9 cellular contexts compared by ENCODE assay signal in genomic region chrX:139691493-139691842, GRCh38. TPM values are rescaled to one million over a fixed set of nuclear protein-coding genes. Genes with fewer than 3 reads are reported as not detected.
DNase-seq lines count a peak whose midpoint lies in the region; ATAC-seq, FAIRE-seq and TF ChIP-seq lines count a peak whose summit lies in the region.
"Had no signal": no experiment of that assay in that cellular context is flagged by ENCODE, and none has a peak within 500 bp of the region (broad histone marks: within the 10 kb centered on the region; RNA-seq: fewer than 3 reads in every experiment).

No MANE protein-coding gene starts in this region.

- CTCF ChIA-PET in K562 (lab: Yijun Ruan, JAX; ENCODE audit: low intra/inter-chr PET ratio): no interaction called here

- POLR2A ChIA-PET in K562 (lab: Yijun Ruan, JAX): no interaction called here

- in situ Hi-C loops in K562 (cut with MboI): no loop called here

- H3K27ac Mint-ChIP-seq in activated CD4-positive, alpha-beta T cell treated with anti-CD3 and anti-CD28 coated beads, Interleukin-2, amount 10 ng/mL, durations not matched to agents 24 days and 14 days: no peak overlapping the region

- no peak overlapping the region for H3K4me3 ChIP-seq in K562
- H3K4me3 ChIP-seq in keratinocyte (ENCODE audit: control insufficient read depth in 2 of 3, extremely low read depth in 1 of 3, insufficient read depth in 2 of 3, low read depth in 1 of 3, low read length in 3 of 3): no peak overlapping the region
- peak overlapping the region; percentile 69 for H3K4me3 ChIP-seq in thoracic aorta
- H3K4me3 ChIP-seq: BLaER1 treated with 17β-estradiol and CSF1 and Interleukin-3, amounts not matched to agents 10 nM and 100 nM had no signal

- ATAC-seq in K562 (peak; percentile 52), thoracic aorta (ENCODE audit: insufficient number of reproducible peaks, low FRiP score, low read depth) (no peak), omental fat pad (ENCODE audit: low FRiP score) (no peak)

- FAIRE-seq in K562 (lab: Jason Lieb, UNC) (no peak), keratinocyte (lab: Jason Lieb, UNC) (no peak)

- BruUV-seq in K562 (replicated peaks; lab: Mats Ljungman, UMichigan): no TSS peak

- H3K4me1 ChIP-seq in K562 (replicated peaks in 1 of 2; ENCODE audit: control insufficient read depth in 2 of 2, insufficient read depth in 2 of 2, low read length in 2 of 2) (peaks cover 0 to 8% of the 10 kb centered on the region in 2 experiments; a peak in 2 of 5 replicates), keratinocyte (ENCODE audit: control insufficient read depth, extremely low read depth, insufficient read depth, low read length) (no peaks in the 10 kb centered on the region), thoracic aorta (ENCODE audit: control insufficient read depth in 1 of 2, low read depth in 2 of 2) (no peaks in the 10 kb centered on the region)
- H3K4me1 ChIP-seq: BLaER1 treated with 17β-estradiol and CSF1 and Interleukin-3, amounts not matched to agents 10 nM and 100 nM had no signal

- H4K20me1 ChIP-seq in K562 (replicated peaks; ENCODE audit: control insufficient read depth, insufficient read depth, low read length) (no peaks in the 10 kb centered on the region), keratinocyte (ENCODE audit: control insufficient read depth, extremely low read depth, insufficient read depth, low read length) (no peaks in the 10 kb centered on the region)
- H4K20me1 ChIP-seq: BLaER1 treated with 17β-estradiol and CSF1 and Interleukin-3, amounts not matched to agents 10 nM and 100 nM had no signal

- WGBS in K562 (ENCODE audit: insufficient coverage, low coverage, missing lambda C conversion rate): 0% methylated on average over 9 of the region's 23 CpGs

- H3K9me1 ChIP-seq in K562 (ENCODE audit: control insufficient read depth, insufficient read depth, low read length) (no peaks in the 10 kb centered on the region), keratinocyte (ENCODE audit: control insufficient read depth, extremely low read depth, insufficient read depth, low read length) (no peaks in the 10 kb centered on the region)

- H3K4me1 Mint-ChIP-seq in activated CD4-positive, alpha-beta T cell treated with anti-CD3 and anti-CD28 coated beads, Interleukin-2, amount 10 ng/mL, durations not matched to agents 24 days and 14 days: no peaks in the 10 kb centered on the region

- dilution Hi-C loops in keratinocyte (cut with MboI; ENCODE audit: extremely low pct_ligation_motif_present, low sequenced_read_pairs): no loop called here

- DNase-seq in activated CD4-positive, alpha-beta T cell treated with anti-CD3 and anti-CD28 coated beads, Interleukin-2, amount 10 ng/mL, durations not matched to agents 24 days and 14 days: no peak
- no peak for DNase-seq in activated CD4-positive, alpha-beta T cell treated with anti-CD3 and anti-CD28 coated beads for 1 hour
- DNase-seq in K562 (ENCODE audit: extremely low read depth in 1 of 4, low spot score in 3 of 4): no peak
- no peak for DNase-seq in keratinocyte (ENCODE audit: low read depth, low spot score)
- no peak for DNase-seq in thoracic aorta (ENCODE audit: low spot score)
- DNase-seq in omental fat pad (ENCODE audit: low spot score): no peak
- DNase-seq in stimulated activated CD4-positive, alpha-beta T cell treated with anti-CD3 and anti-CD28 coated beads, Interleukin-15, amount 100 ng/mL, for 24 hours: no peak
- DNase-seq in GM10266 (ENCODE audit: extremely low spot score): no peak

- H3K27me3 Mint-ChIP-seq in activated CD4-positive, alpha-beta T cell treated with anti-CD3 and anti-CD28 coated beads, Interleukin-2, amount 10 ng/mL, durations not matched to agents 24 days and 14 days: peaks cover 31% of the 10 kb centered on the region

- TF ChIP-seq EP300 in K562 (IDR thresholded peaks at IDR 0.05; ENCODE audit: low read length): no peak

- H3K27me3 ChIP-seq in K562 (ENCODE audit: control insufficient read depth in 2 of 2, insufficient read depth in 2 of 2, low read length in 2 of 2) (peaks cover 5 to 25% of the 10 kb centered on the region in 2 experiments; a peak in 4 of 5 replicates), keratinocyte (ENCODE audit: control insufficient read depth, extremely low read depth, insufficient read depth, low read length) (no peaks in the 10 kb centered on the region), thoracic aorta (replicated peaks; ENCODE audit: insufficient read depth) (no peaks in the 10 kb centered on the region)

- H3K79me2 ChIP-seq in K562 (ENCODE audit: control insufficient read depth, insufficient read depth, low read length): no peaks in the 10 kb centered on the region
- no peaks in the 10 kb centered on the region for H3K79me2 ChIP-seq in keratinocyte (ENCODE audit: control insufficient read depth, insufficient read depth, low read length)

- TF ChIP-seq CTCF in K562 (IDR thresholded peaks at IDR 0.05 in 2 of 3, conservative IDR thresholded peaks at IDR 0.05 in 1 of 3; ENCODE audit: insufficient read depth in 2 of 3, low read depth in 1 of 3, low read length in 3 of 3) (no peak), keratinocyte (optimal IDR thresholded peaks at IDR 0.05 in 1 of 3, IDR thresholded peaks at IDR 0.05 in 1 of 3, conservative IDR thresholded peaks at IDR 0.05 in 1 of 3; ENCODE audit: extremely low read depth in 1 of 3, insufficient read depth in 2 of 3, low read length in 3 of 3) (no peak), thoracic aorta (IDR thresholded peaks at IDR 0.05) (no peak), omental fat pad (IDR thresholded peaks at IDR 0.05) (no peak), GM10266 (IDR thresholded peaks at IDR 0.05; ENCODE audit: control insufficient read depth, insufficient read depth, low read depth, missing control alignments) (no peak)

- no peak for TF ChIP-seq POLR2A in K562 (conservative IDR thresholded peaks at IDR 0.05)

- no peak for TF ChIP-seq RAD21 in K562 (CRISPR knock-in tag; conservative IDR thresholded peaks at IDR 0.05 in 1 of 2, IDR thresholded peaks at IDR 0.05 in 1 of 2)

- no peak overlapping the region for H3K27ac ChIP-seq in K562 (ENCODE audit: extremely low read depth, low read depth, low read length)
- H3K27ac ChIP-seq in keratinocyte (ENCODE audit: control insufficient read depth, insufficient read depth, low read length): no peak overlapping the region
- H3K27ac ChIP-seq in thoracic aorta: no peak overlapping the region
- H3K27ac ChIP-seq: BLaER1 treated with 17β-estradiol and CSF1 and Interleukin-3, amounts not matched to agents 10 nM and 100 nM had no signal

- no peaks in the 10 kb centered on the region for H3K9me3 Mint-ChIP-seq in activated CD4-positive, alpha-beta T cell treated with anti-CD3 and anti-CD28 coated beads, Interleukin-2, amount 10 ng/mL, durations not matched to agents 24 days and 14 days

- no peaks in the 10 kb centered on the region for H3K36me3 ChIP-seq in K562 (ENCODE audit: control insufficient read depth, insufficient read depth, low read length)
- H3K36me3 ChIP-seq in keratinocyte (ENCODE audit: control insufficient read depth in 2 of 2, extremely low read depth in 1 of 2, insufficient read depth in 2 of 2, low read length in 2 of 2): no peaks in the 10 kb centered on the region
- H3K36me3 ChIP-seq in thoracic aorta: no peaks in the 10 kb centered on the region
- H3K36me3 ChIP-seq: BLaER1 treated with 17β-estradiol and CSF1 and Interleukin-3, amounts not matched to agents 10 nM and 100 nM had no signal

- no peak overlapping the region for H3K9ac ChIP-seq in K562 (ENCODE audit: insufficient read depth in 1 of 2, low read depth in 2 of 2, low read length in 2 of 2)
- H3K9ac ChIP-seq in keratinocyte (ENCODE audit: control insufficient read depth, extremely low read depth, insufficient read depth, low read length): no peak overlapping the region
- H3K9ac ChIP-seq: BLaER1 treated with 17β-estradiol and CSF1 and Interleukin-3, amounts not matched to agents 10 nM and 100 nM had no signal

- H3K4me3 Mint-ChIP-seq in activated CD4-positive, alpha-beta T cell treated with anti-CD3 and anti-CD28 coated beads, Interleukin-2, amount 10 ng/mL, durations not matched to agents 24 days and 14 days: peak overlapping the region; percentile 63

- H3K36me3 Mint-ChIP-seq in activated CD4-positive, alpha-beta T cell treated with anti-CD3 and anti-CD28 coated beads, Interleukin-2, amount 10 ng/mL, durations not matched to agents 24 days and 14 days (ENCODE audit: low read depth): no peaks in the 10 kb centered on the region

- intact Hi-C loops in activated CD4-positive, alpha-beta T cell treated with anti-CD3 and anti-CD28 coated beads, Interleukin-2, amount 10 ng/mL, durations not matched to agents 24 days and 14 days (cut with micrococcal nuclease): no loop called here
- intact Hi-C loops in K562 (cut with micrococcal nuclease): no loop called here

- H3K9me3 ChIP-seq in K562 (replicated peaks; ENCODE audit: control insufficient read depth, insufficient read depth, low read depth, low read length) (no peaks in the 10 kb centered on the region), keratinocyte (ENCODE audit: control insufficient read depth, low read depth, low read length) (no peaks in the 10 kb centered on the region), thoracic aorta (no peaks in the 10 kb centered on the region)

- H2AFZ ChIP-seq in K562 (ENCODE audit: low read depth, low read length): no peak overlapping the region
- no peak overlapping the region for H2AFZ ChIP-seq in keratinocyte (ENCODE audit: control insufficient read depth, low read length)

- peak overlapping the region; percentile 32; the same call in 1 of the 2 replicates for H3K4me2 ChIP-seq in K562 (ENCODE audit: insufficient read depth, low read length)
- peak overlapping the region; percentile 56 for H3K4me2 ChIP-seq in keratinocyte (ENCODE audit: control insufficient read depth, extremely low read depth, insufficient read depth, low read depth, low read length)
- H3K4me2 ChIP-seq: BLaER1 treated with 17β-estradiol and CSF1 and Interleukin-3, amounts not matched to agents 10 nM and 100 nM had no signal

RNA-seq across cellular contexts. Expression of gene MCF2, which starts 16.5 kb away (rescaled TPM):
- total RNA-seq in activated CD4-positive, alpha-beta T cell treated with anti-CD3 and anti-CD28 coated beads, Interleukin-2, amount 10 ng/mL, durations not matched to agents 24 days and 14 days: 0.40 and 0.43 TPM in 2 replicates
- 1.2 TPM in 1 of 2 replicates, not detected in the other for total RNA-seq in K562 (2011; cell fraction: chromatin; rRNA removed; ENCODE audit: low replicate concordance)
- 0.39 TPM in 1 of 2 replicates, not detected in the other for total RNA-seq in K562 (2011; cell fraction: nucleolus; rRNA removed)
- total RNA-seq in K562 (2011; cell fraction: nucleoplasm; rRNA removed): 0.15 and 0.76 TPM in 2 replicates
- total RNA-seq in K562 (2014; rRNA removed) (0.04 TPM in 1 of 2 replicates, not detected in the other), K562 (2014; rRNA removed; fragmentation: Illumina TruSeq; extraction: Trizol) (0.07 and 0.13 TPM in 2 replicates), K562 (2015; rRNA removed; fragmentation: Illumina TruSeq; extraction: Trizol) (0.08 and 0.11 TPM in 2 replicates), K562 (2021) (not detected in 2 replicates), thoracic aorta (1 to 10 TPM; 2.2 to 3.8 TPM), omental fat pad (under 1 TPM in 2 of 4 donors, not detected in 2; 0.28 to 0.38 TPM)
- polyA plus RNA-seq in K562 (2011; rRNA removed) (0.16 and 0.78 TPM in 2 replicates), K562 (2014; fragmentation: Illumina TruSeq; extraction: Trizol) (0.08 and 0.09 TPM in 2 replicates), K562 (2014; fragmentation: Nextera tagmentation; extraction: Ambion mirVana) (under 1 TPM in 1 of 2 experiments, not detected in 1; 0.03 TPM), K562 (2014; rRNA removed) (0.03 and 0.04 TPM in 2 replicates), keratinocyte (0.26 to 0.75 TPM (median 0.59 TPM) in 3 replicates)
- 0.03 and 0.13 TPM in 2 replicates for polyA plus RNA-seq in K562 (2011; cell fraction: cytosol; rRNA removed)
- 0.22 and 0.47 TPM in 2 replicates for polyA plus RNA-seq in K562 (2011; cell fraction: nucleus; rRNA removed)
- polyA plus RNA-seq in K562 (2012): 0.05 and 0.07 TPM in 2 replicates
- 0.12 and 0.81 TPM in 2 replicates for polyA minus RNA-seq in K562 (2011; rRNA and poly(A)+ RNA removed)
- 0.29 TPM in 1 of 2 replicates, not detected in the other for polyA minus RNA-seq in K562 (2011; cell fraction: cytosol; rRNA and poly(A)+ RNA removed)
- 0.40 TPM in 1 of 2 replicates, not detected in the other for polyA minus RNA-seq in K562 (2011; cell fraction: nucleus; rRNA and poly(A)+ RNA removed)
- not detected for polyA plus RNA-seq in keratinocyte (2011; ENCODE audit: low read depth)
- polyA plus RNA-seq in keratinocyte (2011; cell fraction: cytosol; rRNA removed): 0.19 and 0.56 TPM in 2 replicates
- polyA plus RNA-seq in keratinocyte (2011; cell fraction: nucleus; rRNA removed): 0.52 and 0.99 TPM in 2 replicates
- polyA plus RNA-seq in keratinocyte (2012; ENCODE audit: low replicate concordance): 0.08 and 0.28 TPM in 2 replicates
- polyA minus RNA-seq in keratinocyte: 0.23 to 0.45 TPM in 2 of 3 replicates, not detected in the other
- polyA minus RNA-seq in keratinocyte (2011; cell fraction: cytosol; rRNA and poly(A)+ RNA removed): not detected
- 0.39 and 0.42 TPM in 2 replicates for polyA minus RNA-seq in keratinocyte (2011; cell fraction: nucleus; rRNA and poly(A)+ RNA removed)
